In the genomic region with DNA sequence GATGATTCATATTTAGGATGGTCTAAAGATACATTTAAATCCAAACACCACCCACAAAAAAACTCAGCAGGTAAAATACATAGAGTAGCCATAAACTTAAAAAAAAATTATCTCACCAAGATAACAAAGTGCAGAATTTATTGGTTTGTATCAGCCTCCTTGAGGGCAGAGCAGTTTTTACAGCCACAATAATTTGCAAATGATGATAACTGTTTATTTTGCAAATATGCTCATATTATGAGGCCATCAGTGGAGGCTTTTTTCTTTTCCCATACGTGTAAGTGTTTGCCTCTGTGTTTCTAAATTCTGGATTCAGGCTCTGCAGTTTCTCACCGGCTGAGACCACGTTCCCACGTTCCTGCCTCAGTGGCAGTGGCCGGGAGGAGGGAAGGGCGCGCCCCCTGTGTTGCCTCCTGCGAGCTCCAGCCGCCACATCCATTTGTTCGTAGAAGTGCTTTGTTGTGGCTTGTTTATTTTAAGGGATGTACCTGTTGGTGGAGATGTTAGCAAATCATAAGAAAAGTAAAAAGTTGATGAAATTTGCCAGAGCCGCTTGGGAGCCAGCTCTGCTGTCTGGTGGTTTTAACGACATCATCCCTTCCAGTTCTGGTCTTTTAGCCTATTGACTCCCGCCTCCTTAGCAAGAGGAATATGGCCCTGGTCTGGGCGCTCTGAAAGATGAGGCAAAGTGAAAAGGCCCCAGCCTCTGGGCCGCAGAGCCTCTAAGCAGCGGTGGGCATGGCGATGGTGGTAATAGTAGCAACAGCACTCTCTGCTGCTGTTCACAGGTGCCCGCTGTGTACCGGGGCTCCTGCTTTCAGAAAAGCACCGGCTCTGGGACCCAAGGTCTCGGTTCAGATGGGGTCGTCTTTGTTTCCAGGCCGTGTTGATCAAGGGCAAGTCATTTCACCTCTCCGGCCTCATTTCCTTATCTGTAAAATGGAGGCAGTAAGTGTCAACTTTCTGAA, we compare ENCODE assay signal across 13 cellular contexts.
DNase-seq lines count a peak whose midpoint lies in the region; ATAC-seq and TF ChIP-seq lines count a peak whose summit lies in the region.
"Had no signal": no experiment of that assay in that cellular context is flagged by ENCODE, and none has a peak within 500 bp of the region (broad histone marks: within the 10 kb centered on the region; RNA-seq: fewer than 3 reads in every experiment).

No MANE protein-coding gene starts in this region.

- H3K4me1 ChIP-seq in left ventricle myocardium inferior: peaks cover 100% of the 10 kb centered on the region
- peaks cover 83 to 86% (median 85%) of the 10 kb centered on the region in 3 donors for H3K4me1 ChIP-seq in skeletal muscle tissue (ENCODE audit: control insufficient read depth in 3 of 3, insufficient read depth in 3 of 3, low read length in 3 of 3)

- H3K9ac ChIP-seq in skeletal muscle tissue (ENCODE audit: low read depth in 1 of 3, low read length in 3 of 3): peak overlapping the region; percentile 50 to 88 (median 51)

- H3K36me3 ChIP-seq in left ventricle myocardium inferior: peaks cover 26% of the 10 kb centered on the region
- peaks cover 9 to 20% (median 10%) of the 10 kb centered on the region in 3 donors for H3K36me3 ChIP-seq in skeletal muscle tissue (ENCODE audit: control insufficient read depth in 3 of 3, insufficient read depth in 3 of 3, low read length in 3 of 3)

- no peak for TF ChIP-seq CTCF in left ventricle myocardium inferior (IDR thresholded peaks at IDR 0.05; ENCODE audit: borderline replicate concordance)

- ATAC-seq in GM18907 (IDR thresholded peaks at IDR 0.05; ENCODE audit: unreplicated experiment): no peak
- ATAC-seq: activated CD8-positive, alpha-beta T cell treated with anti-CD3 and anti-CD28 coated beads for 36 hours had no signal

- DNase-seq in EH (ENCODE audit: low read depth) (peak; percentile 27), astrocyte of the hippocampus (ENCODE audit: low read depth, low spot score) (peak; percentile 36), left ventricle myocardium inferior (peak; percentile 16), cerebellar cortex (ENCODE audit: low spot score) (no peak), activated gamma-delta T cell treated with Interleukin-2 at 50 U/mL for 16 hours (no peak)
- no peak for DNase-seq in stimulated activated CD4-positive, alpha-beta T cell treated with anti-CD3 and anti-CD28 coated beads, Interleukin-4, amount 100 ng/mL, for 4 hours
- DNase-seq: activated CD8-positive, alpha-beta T cell treated with anti-CD3 and anti-CD28 coated beads for 36 hours; H7; stimulated activated naive CD4-positive, alpha-beta T cell treated with Interleukin-2 at 50 U/mL for 16 hours had no signal

- H3K27me3 ChIP-seq in left ventricle myocardium inferior (ENCODE audit: low read depth): no peaks in the 10 kb centered on the region
- no peaks in the 10 kb centered on the region for H3K27me3 ChIP-seq in skeletal muscle tissue (ENCODE audit: control insufficient read depth in 3 of 3, insufficient read depth in 3 of 3, low read length in 3 of 3)

- intact Hi-C loops in left ventricle myocardium inferior (cut with micrococcal nuclease): no loop called here

- H3K9me3 ChIP-seq in left ventricle myocardium inferior (replicated peaks) (no peaks in the 10 kb centered on the region), skeletal muscle tissue (ENCODE audit: control insufficient read depth in 3 of 3, low read length in 3 of 3) (no peaks in the 10 kb centered on the region)
- H3K9me3 ChIP-seq: Caco-2 had no signal

- H3K4me3 ChIP-seq in left ventricle myocardium inferior: peak overlapping the region; percentile 96
- H3K4me3 ChIP-seq in skeletal muscle tissue (ENCODE audit: low read length in 3 of 3): peak overlapping the region; percentile 32 to 61 (median 34)
- H3K4me3 ChIP-seq: smooth muscle cell had no signal

- H3K27ac ChIP-seq in left ventricle myocardium inferior (replicated peaks) (peak overlapping the region; percentile 100), skeletal muscle tissue (ENCODE audit: low read depth, low read length) (peak overlapping the region; percentile 96)

Comparison
In these comparisons a context has a peak if more than half of its experiments do, and no peak if none do; other contexts are left out.
1. DNase-seq: peak in EH (single experiment), astrocyte of the hippocampus (single experiment) and left ventricle myocardium inferior (single experiment); none in cerebellar cortex (single experiment), activated gamma-delta T cell treated with Interleukin-2 at 50 U/mL for 16 hours (single experiment) and stimulated activated CD4-positive, alpha-beta T cell treated with anti-CD3 and anti-CD28 coated beads, Interleukin-4, amount 100 ng/mL, for 4 hours (0 of 2).